ENCODE assay signal across 1 cellular context in genomic region chr10:102113261-102113955, GRCh38.
TF ChIP-seq lines count a peak whose summit lies in the region.

No MANE protein-coding gene starts in this region.

TF ChIP-seq in endothelial cell of umbilical vein, 7 proteins besides CTCF, POLR2A, EP300 and RAD21:
- no peak for TF ChIP-seq EZH2 (IDR thresholded peaks at IDR 0.05; ENCODE audit: borderline replicate concordance, low read depth, low read length, severe bottlenecking)
- no peak for TF ChIP-seq MAX (IDR thresholded peaks at IDR 0.05; ENCODE audit: insufficient read depth, insufficient read length)
- no peak for TF ChIP-seq FOS (IDR thresholded peaks at IDR 0.05; ENCODE audit: borderline replicate concordance, insufficient read depth, low read length)
- no peak for TF ChIP-seq POLR2AphosphoS5 (IDR thresholded peaks at IDR 0.05; ENCODE audit: insufficient read depth, low read depth, low read length)
- no peak for TF ChIP-seq MYC (IDR thresholded peaks at IDR 0.05; ENCODE audit: low read depth, low read length)
- no peak for TF ChIP-seq GATA2 (IDR thresholded peaks at IDR 0.05; ENCODE audit: insufficient read depth, insufficient read length, low read depth, low read length)
- TF ChIP-seq JUN (IDR thresholded peaks at IDR 0.05; ENCODE audit: borderline replicate concordance, insufficient read depth, insufficient read length, low read depth), result no peak
